22 cellular contexts compared by ENCODE assay signal in genomic region chr12:94271351-94271750, GRCh38.
A peak's percentile ranks its signal among the peaks of the same experiment; 100 is the strongest.
DNase-seq lines count a peak whose midpoint lies in the region; ATAC-seq, FAIRE-seq and TF ChIP-seq lines count a peak whose summit lies in the region.
"Had no signal": no experiment of that assay in that cellular context is flagged by ENCODE, and none has a peak within 500 bp of the region (broad histone marks: within the 10 kb centered on the region; RNA-seq: fewer than 3 reads in every experiment).

No MANE protein-coding gene starts in this region.

- no peak overlapping the region for H3K27ac Mint-ChIP-seq in osteocyte (ENCODE audit: unreplicated experiment)
- no peak overlapping the region for H3K27ac Mint-ChIP-seq in activated T-helper 1 cell treated with anti-CD3 and anti-CD28 coated beads, Interleukin-12 subunit alpha, Interleukin-12 subunit beta, Interleukin-2, Interleukin-4 antibody, amounts not matched to agents 30 ng/mL and 10 ng/mL and 1 ng/mL, durations not matched to agents 14 hours and 24 hours and 36 hours
- H3K27ac Mint-ChIP-seq: activated CD8-positive, alpha-beta T cell treated with anti-CD3 and anti-CD28 coated beads, Interleukin-2, amount 10 ng/mL, durations not matched to agents 7 days and 5 days; GM23338 had no signal

- intact Hi-C loops in activated T-helper 1 cell treated with anti-CD3 and anti-CD28 coated beads, Interleukin-12 subunit alpha, Interleukin-12 subunit beta, Interleukin-2, Interleukin-4 antibody, amounts not matched to agents 30 ng/mL and 10 ng/mL and 1 ng/mL, durations not matched to agents 14 hours and 24 hours and 36 hours (cut with micrococcal nuclease), result loop anchor here (5.0 kb wide), 1 partner anchor 261 kb away; no protein-coding TSS in a partner anchor

- DNase-seq in CD1c-positive myeloid dendritic cell (ENCODE audit: extremely low spot score) (peak; percentile 14), GM13976 (ENCODE audit: low spot score) (peak; percentile 34), M059J (ENCODE audit: low read depth) (peak; percentile 47), bronchial epithelial cell (ENCODE audit: low read depth) (peak; percentile 11), germinal center (ENCODE audit: low spot score) (no peak), osteocyte (ENCODE audit: extremely low spot score, unreplicated experiment) (no peak), omental fat pad (ENCODE audit: low spot score) (no peak)
- DNase-seq in activated T-helper 1 cell treated with anti-CD3 and anti-CD28 coated beads, Interleukin-12 subunit alpha, Interleukin-12 subunit beta, Interleukin-2, Interleukin-4 antibody, amounts not matched to agents 30 ng/mL and 10 ng/mL and 1 ng/mL, durations not matched to agents 14 hours and 24 hours and 36 hours (ENCODE audit: low spot score), result no peak
- DNase-seq: activated CD8-positive, alpha-beta T cell treated with anti-CD3 and anti-CD28 coated beads, Interleukin-2, amount 10 ng/mL, durations not matched to agents 7 days and 5 days; aorta; cerebellar nuclear complex; naive B cell; NCI-H2029 treated with DMSO at 0.1 percent for 48 hours; NCI-H510A; SHP77 treated with DMSO at 0.1 percent for 48 hours; sigmoid colon; stimulated activated CD4-positive, alpha-beta T cell treated with anti-CD3 and anti-CD28 coated beads, Interleukin-1b, Interleukin-23, amount 100 ng/mL, for 48 hours; T-cell had no signal

- no peak for ATAC-seq in omental fat pad (ENCODE audit: low FRiP score)
- ATAC-seq: activated CD8-positive, alpha-beta T cell treated with anti-CD3 and anti-CD28 coated beads, Interleukin-2, amount 10 ng/mL, durations not matched to agents 7 days and 5 days; HepG2; T-cell had no signal

- no peaks in the 10 kb centered on the region for H3K36me3 ChIP-seq in bronchial epithelial cell (ENCODE audit: control insufficient read depth, insufficient read depth, low read length)
- H3K36me3 ChIP-seq: sigmoid colon had no signal

- no peak overlapping the region for H3K4me3 Mint-ChIP-seq in osteocyte (ENCODE audit: unreplicated experiment)
- no peak overlapping the region for H3K4me3 Mint-ChIP-seq in activated T-helper 1 cell treated with anti-CD3 and anti-CD28 coated beads, Interleukin-12 subunit alpha, Interleukin-12 subunit beta, Interleukin-2, Interleukin-4 antibody, amounts not matched to agents 30 ng/mL and 10 ng/mL and 1 ng/mL, durations not matched to agents 14 hours and 24 hours and 36 hours
- H3K4me3 Mint-ChIP-seq: activated CD8-positive, alpha-beta T cell treated with anti-CD3 and anti-CD28 coated beads, Interleukin-2, amount 10 ng/mL, durations not matched to agents 7 days and 5 days; GM23338; naive B cell; T-cell had no signal

- no peaks in the 10 kb centered on the region for H3K9me3 Mint-ChIP-seq in osteocyte (ENCODE audit: unreplicated experiment)
- no peaks in the 10 kb centered on the region for H3K9me3 Mint-ChIP-seq in activated T-helper 1 cell treated with anti-CD3 and anti-CD28 coated beads, Interleukin-12 subunit alpha, Interleukin-12 subunit beta, Interleukin-2, Interleukin-4 antibody, amounts not matched to agents 30 ng/mL and 10 ng/mL and 1 ng/mL, durations not matched to agents 14 hours and 24 hours and 36 hours
- H3K9me3 Mint-ChIP-seq: GM23338, naive B cell, T-cell had no signal

- H3K27me3 Mint-ChIP-seq in osteocyte (ENCODE audit: unreplicated experiment), result peaks cover 11% of the 10 kb centered on the region
- H3K27me3 Mint-ChIP-seq in activated T-helper 1 cell treated with anti-CD3 and anti-CD28 coated beads, Interleukin-12 subunit alpha, Interleukin-12 subunit beta, Interleukin-2, Interleukin-4 antibody, amounts not matched to agents 30 ng/mL and 10 ng/mL and 1 ng/mL, durations not matched to agents 14 hours and 24 hours and 36 hours (ENCODE audit: insufficient read depth), result no peaks in the 10 kb centered on the region
- H3K27me3 Mint-ChIP-seq: naive B cell, T-cell had no signal

- no peak overlapping the region for H3K4me3 ChIP-seq in bronchial epithelial cell (ENCODE audit: low read depth, low read length)
- H3K4me3 ChIP-seq: GM23338, hepatocyte, sigmoid colon had no signal

- no peaks in the 10 kb centered on the region for H3K27me3 ChIP-seq in bronchial epithelial cell (ENCODE audit: control insufficient read depth, insufficient read depth, low read length)
- H3K27me3 ChIP-seq: hepatocyte, sigmoid colon had no signal

- no peak for FAIRE-seq in bronchial epithelial cell (lab: Jason Lieb, UNC)
- FAIRE-seq: HepG2, keratinocyte had no signal

- no peaks in the 10 kb centered on the region for H3K36me3 Mint-ChIP-seq in osteocyte (ENCODE audit: unreplicated experiment)
- peaks cover 42% of the 10 kb centered on the region for H3K36me3 Mint-ChIP-seq in activated T-helper 1 cell treated with anti-CD3 and anti-CD28 coated beads, Interleukin-12 subunit alpha, Interleukin-12 subunit beta, Interleukin-2, Interleukin-4 antibody, amounts not matched to agents 30 ng/mL and 10 ng/mL and 1 ng/mL, durations not matched to agents 14 hours and 24 hours and 36 hours (ENCODE audit: low read depth)

- in situ Hi-C loops in GM13976 (cut with MboI; ENCODE audit: low sequenced_read_pairs, unreplicated experiment), result no loop called here

- no peak for TF ChIP-seq CTCF in GM13976 (IDR thresholded peaks at IDR 0.05; ENCODE audit: borderline replicate concordance, control extremely low read depth, extremely low read depth, insufficient read depth, missing control alignments)
- no peak for TF ChIP-seq CTCF in bronchial epithelial cell (IDR thresholded peaks at IDR 0.05; ENCODE audit: insufficient read depth, low read length, severe bottlenecking)
- TF ChIP-seq CTCF in osteocyte (IDR thresholded peaks at IDR 0.05), result no peak
- no peak for TF ChIP-seq CTCF in omental fat pad (IDR thresholded peaks at IDR 0.05)

- H3K4me1 Mint-ChIP-seq in osteocyte (ENCODE audit: unreplicated experiment), result peaks cover 16% of the 10 kb centered on the region
- peaks cover 58% of the 10 kb centered on the region for H3K4me1 Mint-ChIP-seq in activated T-helper 1 cell treated with anti-CD3 and anti-CD28 coated beads, Interleukin-12 subunit alpha, Interleukin-12 subunit beta, Interleukin-2, Interleukin-4 antibody, amounts not matched to agents 30 ng/mL and 10 ng/mL and 1 ng/mL, durations not matched to agents 14 hours and 24 hours and 36 hours (ENCODE audit: low read depth)

Comparison
In these comparisons a context has a peak if more than half of its experiments do, and no peak if none do; other contexts are left out.
1. DNase-seq: peak in CD1c-positive myeloid dendritic cell (single experiment), GM13976 (single experiment), M059J (single experiment) and bronchial epithelial cell (single experiment); none in germinal center (single experiment), osteocyte (single experiment), omental fat pad (single experiment) and activated T-helper 1 cell treated with anti-CD3 and anti-CD28 coated beads, Interleukin-12 subunit alpha, Interleukin-12 subunit beta, Interleukin-2, Interleukin-4 antibody, amounts not matched to agents 30 ng/mL and 10 ng/mL and 1 ng/mL, durations not matched to agents 14 hours and 24 hours and 36 hours (single experiment).